ENCODE assay signal across 8 cellular contexts in genomic region chr13:96090240-96091101, GRCh38. TPM values are rescaled to one million over a fixed set of nuclear protein-coding genes. Genes with fewer than 3 reads are reported as not detected.
DNase-seq lines count a peak whose midpoint lies in the region; ATAC-seq and TF ChIP-seq lines count a peak whose summit lies in the region.

No MANE protein-coding gene starts in this region.

- H3K4me1 Mint-ChIP-seq in neural progenitor cell = peaks cover 12% of the 10 kb centered on the region

- ATAC-seq in GM21515 (IDR thresholded peaks at IDR 0.05; ENCODE audit: unreplicated experiment) (peak; percentile 45), HG03457 (IDR thresholded peaks at IDR 0.05; ENCODE audit: unreplicated experiment) (no peak)

- H3K9ac ChIP-seq in neural progenitor cell = no peak overlapping the region

- no peak for TF ChIP-seq CTCF in neural progenitor cell (IDR thresholded peaks at IDR 0.05)

- peaks cover 0 to 13% of the 10 kb centered on the region in 2 donors for H3K27me3 ChIP-seq in esophagus (ENCODE audit: control insufficient read depth in 1 of 2, insufficient read depth in 2 of 2, low read length in 2 of 2)
- peaks cover 98% of the 10 kb centered on the region for H3K27me3 ChIP-seq in neural progenitor cell

- peak overlapping the region; percentile 96 for H2AFZ ChIP-seq in neural progenitor cell (replicated peaks)

- H3K4me1 ChIP-seq in esophagus (ENCODE audit: control insufficient read depth in 2 of 2, insufficient read depth in 2 of 2, low read length in 1 of 2) (peaks cover 0 to 6% of the 10 kb centered on the region in 2 donors), neural progenitor cell (peaks cover 11% of the 10 kb centered on the region)

- H3K4me3 Mint-ChIP-seq in neural progenitor cell = peak overlapping the region; percentile 74

- no peak overlapping the region for H3K27ac Mint-ChIP-seq in neural progenitor cell

- no peaks in the 10 kb centered on the region for H3K36me3 Mint-ChIP-seq in neural progenitor cell

- H3K4me3 ChIP-seq in esophagus (ENCODE audit: low read depth in 1 of 2, low read length in 2 of 2) (peak overlapping the region; percentile 35 to 66), neural progenitor cell (peak overlapping the region; percentile 69)

- peaks cover 11% of the 10 kb centered on the region for H3F3A ChIP-seq in neural progenitor cell (ENCODE audit: low read depth)

- H3K27me3 Mint-ChIP-seq in neural progenitor cell (ENCODE audit: insufficient read depth, low read depth) = peaks cover 46% of the 10 kb centered on the region

- no peaks in the 10 kb centered on the region for H3K79me2 ChIP-seq in neural progenitor cell (ENCODE audit: low read depth)

- H3K4me2 ChIP-seq in neural progenitor cell = peak overlapping the region; percentile 99

- peaks cover 11% of the 10 kb centered on the region for H4K20me1 ChIP-seq in neural progenitor cell (ENCODE audit: low read depth)

- DNase-seq in Daoy (ENCODE audit: low read depth) (peak; percentile 32), NCI-H526 treated with DMSO at 0.1 percent for 48 hours (lab: John Stamatoyannopoulos, UW) (peak; percentile 38), neural progenitor cell (ENCODE audit: low spot score) (peak; percentile 66), NCI-H1048 (lab: John Stamatoyannopoulos, UW) (no peak), GOT3 (lab: John Stamatoyannopoulos, UW) (no peak)

- H3K27ac ChIP-seq in esophagus (ENCODE audit: low read depth in 2 of 2, low read length in 1 of 2) (no peak overlapping the region), neural progenitor cell (no peak overlapping the region)

- WGBS in esophagus, 2 donors = 0 to 1% methylated on average over 61 to 133 of the region's 133 CpGs

- no peaks in the 10 kb centered on the region for H3K36me3 ChIP-seq in esophagus (ENCODE audit: control insufficient read depth in 2 of 2, insufficient read depth in 2 of 2, low read length in 1 of 2)
- H3K36me3 ChIP-seq in neural progenitor cell = no peaks in the 10 kb centered on the region

- no peaks in the 10 kb centered on the region for H3K9me3 Mint-ChIP-seq in neural progenitor cell

- H3K9me3 ChIP-seq in esophagus (ENCODE audit: control insufficient read depth in 2 of 2, insufficient read depth in 1 of 2, low read depth in 1 of 2, low read length in 1 of 2) (no peaks in the 10 kb centered on the region), neural progenitor cell (ENCODE audit: low read depth) (no peaks in the 10 kb centered on the region)

RNA-seq across cellular contexts. Expression of gene HS6ST3, which starts 0.6 kb away (rescaled TPM):
- 1.6 and 1.7 TPM in 2 replicates for total RNA-seq in Daoy (2014; rRNA removed; shearing (Covaris generic))
- under 1 TPM; 0.12 to 0.25 TPM for polyA plus RNA-seq in esophagus
- 0.31 and 0.39 TPM in 2 replicates for total RNA-seq in neural progenitor cell (ENCODE audit: low replicate concordance)

RNA-seq across cellular contexts. Expression of gene UGGT2, which starts 37.3 kb away (rescaled TPM):
- total RNA-seq in Daoy (2014; rRNA removed; shearing (Covaris generic)) = 31.0 and 41.2 TPM in 2 replicates
- polyA plus RNA-seq in esophagus = 1 to 10 TPM; 3.2 to 3.5 TPM
- total RNA-seq in neural progenitor cell (ENCODE audit: low replicate concordance) = 58.9 and 70.4 TPM in 2 replicates

Comparison
In these comparisons a context has a peak if more than half of its experiments do, and no peak if none do; other contexts are left out.
1. DNase-seq: peak in Daoy (single experiment), NCI-H526 treated with DMSO at 0.1 percent for 48 hours (single experiment) and neural progenitor cell (single experiment); none in NCI-H1048 (single experiment) and GOT3 (single experiment).